Comparison of ENCODE assay signal across 1 cellular context in the genomic region with DNA sequence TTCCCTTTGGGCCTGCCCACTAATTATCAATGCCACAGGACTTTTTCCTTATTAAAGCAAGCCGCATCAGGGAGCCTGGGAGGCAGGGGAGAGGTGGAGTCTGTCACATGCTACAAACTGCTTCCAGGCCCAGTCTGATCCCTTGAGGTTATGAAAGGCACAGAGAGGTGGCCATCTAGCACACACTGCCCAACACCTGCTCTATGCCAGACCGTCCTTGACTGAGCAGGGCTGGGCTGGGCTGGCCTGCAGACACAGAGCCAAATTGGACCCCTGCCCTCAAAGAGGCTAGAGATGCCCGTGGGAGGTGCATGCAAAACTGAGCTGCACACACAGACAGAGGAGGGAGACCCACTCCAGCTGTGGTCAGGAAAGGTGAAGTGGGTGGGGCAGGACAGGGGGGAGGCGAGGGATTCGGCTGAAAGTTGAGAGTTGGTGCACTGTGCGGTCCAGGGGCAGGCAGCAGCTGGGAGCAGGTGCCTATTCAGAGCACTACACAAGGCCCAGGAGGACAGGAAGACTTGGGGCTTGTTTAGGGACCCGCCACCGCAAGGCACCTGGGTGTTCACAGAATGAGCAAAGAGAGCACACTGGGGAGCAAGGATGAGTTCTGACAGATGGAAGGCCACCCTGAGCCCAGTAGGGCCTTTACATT.
TF ChIP-seq lines count a peak whose summit lies in the region.

No MANE protein-coding gene starts in this region.

TF ChIP-seq in HepG2, 621 proteins besides CTCF, POLR2A, EP300 and RAD21:
- TF ChIP-seq U2AF2 (IDR thresholded peaks at IDR 0.05; ENCODE audit: low read depth, low read length) (no peak), ZNF687 (CRISPR knock-in tag; IDR thresholded peaks at IDR 0.05) (peak; percentile 16; the same call in 1 of the 2 replicates)
